In the genomic region with DNA sequence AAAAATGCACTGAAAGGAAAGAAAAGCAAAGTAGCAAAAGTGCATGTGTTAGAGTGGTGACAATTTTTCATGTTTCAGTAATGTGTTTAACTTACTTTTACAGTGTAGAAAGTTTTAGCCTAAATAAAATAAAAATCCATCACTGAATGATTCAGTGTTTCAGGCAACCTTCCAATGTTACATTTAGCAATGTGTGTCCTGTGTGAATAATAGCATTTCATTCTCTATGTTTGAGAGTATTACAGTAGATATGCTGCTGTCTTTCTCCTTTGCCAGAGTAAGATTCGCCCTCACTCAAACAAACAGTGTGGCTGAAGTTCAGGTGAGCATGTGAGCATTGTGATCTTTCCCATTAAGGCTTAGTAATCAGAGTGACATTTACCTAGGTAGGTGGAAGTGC, we compare ENCODE assay signal across 17 cellular contexts.
DNase-seq lines count a peak whose midpoint lies in the region; ATAC-seq and TF ChIP-seq lines count a peak whose summit lies in the region.
"Had no signal": no experiment of that assay in that cellular context is flagged by ENCODE, and none has a peak within 500 bp of the region (broad histone marks: within the 10 kb centered on the region; RNA-seq: fewer than 3 reads in every experiment).

No MANE protein-coding gene starts in this region.

- H3K4me3 ChIP-seq in fibroblast of the aortic adventitia (ENCODE audit: low read depth, low read length) (no peak overlapping the region), lower lobe of right lung (no peak overlapping the region)
- H3K4me3 ChIP-seq: gastroesophageal sphincter, uterus had no signal

- H3K27me3 ChIP-seq in lower lobe of right lung (ENCODE audit: low read depth), result no peaks in the 10 kb centered on the region
- H3K27me3 ChIP-seq: gastroesophageal sphincter, uterus had no signal

- no peaks in the 10 kb centered on the region for H3K4me1 ChIP-seq in lower lobe of right lung
- H3K4me1 ChIP-seq: uterus had no signal

- peaks cover 4% of the 10 kb centered on the region for H3K36me3 ChIP-seq in lower lobe of right lung
- H3K36me3 ChIP-seq: gastroesophageal sphincter, uterus had no signal

- ATAC-seq in lower lobe of right lung (no peak), GM18505 (IDR thresholded peaks at IDR 0.05; ENCODE audit: unreplicated experiment) (no peak)
- ATAC-seq: gastroesophageal sphincter; stimulated activated naive B cell treated with anti-CD40 and anti-IgM and Interleukin-4, amounts not matched to agents 10 μg/mL and 1 μg/mL and 100 μg/mL, for 72 hours had no signal

- H3K27ac ChIP-seq in lower lobe of right lung, result no peak overlapping the region
- H3K27ac ChIP-seq: gastroesophageal sphincter, uterus had no signal

- no peak for TF ChIP-seq CTCF in fibroblast of the aortic adventitia (IDR thresholded peaks at IDR 0.05; ENCODE audit: insufficient read depth, low read length)
- TF ChIP-seq CTCF in lower lobe of right lung (IDR thresholded peaks at IDR 0.05), result no peak

- DNase-seq in GM04504 (ENCODE audit: low read depth) (peak; percentile 30), amniotic epithelial cell (ENCODE audit: low read depth) (peak; percentile 73), fibroblast of the aortic adventitia (ENCODE audit: low read depth) (peak; percentile 76), lower lobe of right lung (no peak), SHP77 treated with DMSO at 0.1 percent for 48 hours (lab: John Stamatoyannopoulos, UW) (no peak)
- DNase-seq in stimulated activated CD4-positive, alpha-beta T cell treated with anti-CD3 and anti-CD28 coated beads, Interleukin-15, amount 100 ng/mL, for 24 hours, result no peak
- DNase-seq: activated CD4-positive, alpha-beta memory T cell treated with anti-CD3 and anti-CD28 coated beads for 36 hours; amygdala; GDM1; Kasumi-1; NCI-H146; NCI-H446 treated with DMSO at 0.1 percent for 48 hours; nucleus accumbens; stimulated activated naive B cell treated with anti-CD40 and anti-IgM and Interleukin-4, amounts not matched to agents 10 μg/mL and 1 μg/mL and 100 μg/mL, for 72 hours; uterus had no signal

- no peak for TF ChIP-seq POLR2A in GM18505 (IDR thresholded peaks at IDR 0.05; ENCODE audit: borderline replicate concordance, extremely low read depth, insufficient read depth, insufficient read length)

- H3K9me3 ChIP-seq in lower lobe of right lung, result no peaks in the 10 kb centered on the region
- H3K9me3 ChIP-seq: gastroesophageal sphincter, uterus had no signal

- intact Hi-C loops in lower lobe of right lung (cut with DNase I), result no loop called here

Comparison
In these comparisons a context has a peak if more than half of its experiments do, and no peak if none do; other contexts are left out.
1. DNase-seq: peak in GM04504 (single experiment), amniotic epithelial cell (single experiment) and fibroblast of the aortic adventitia (single experiment); none in lower lobe of right lung (single experiment), stimulated activated CD4-positive, alpha-beta T cell treated with anti-CD3 and anti-CD28 coated beads, Interleukin-15, amount 100 ng/mL, for 24 hours (single experiment) and SHP77 treated with DMSO at 0.1 percent for 48 hours (single experiment).